Comparison of ENCODE assay signal across 1 cellular context in genomic region chr1:203797216-203797615, GRCh38.
TF ChIP-seq lines count a peak whose summit lies in the region.

No MANE protein-coding gene starts in this region.

TF ChIP-seq in H1, 55 proteins besides CTCF, POLR2A, EP300 and RAD21:
- no peak for TF ChIP-seq GABPA (IDR thresholded peaks at IDR 0.05; ENCODE audit: borderline replicate concordance, insufficient read depth, low read length)
- no peak for TF ChIP-seq KDM5A (IDR thresholded peaks at IDR 0.05; ENCODE audit: low read length)
- TF ChIP-seq, protein P1, sequence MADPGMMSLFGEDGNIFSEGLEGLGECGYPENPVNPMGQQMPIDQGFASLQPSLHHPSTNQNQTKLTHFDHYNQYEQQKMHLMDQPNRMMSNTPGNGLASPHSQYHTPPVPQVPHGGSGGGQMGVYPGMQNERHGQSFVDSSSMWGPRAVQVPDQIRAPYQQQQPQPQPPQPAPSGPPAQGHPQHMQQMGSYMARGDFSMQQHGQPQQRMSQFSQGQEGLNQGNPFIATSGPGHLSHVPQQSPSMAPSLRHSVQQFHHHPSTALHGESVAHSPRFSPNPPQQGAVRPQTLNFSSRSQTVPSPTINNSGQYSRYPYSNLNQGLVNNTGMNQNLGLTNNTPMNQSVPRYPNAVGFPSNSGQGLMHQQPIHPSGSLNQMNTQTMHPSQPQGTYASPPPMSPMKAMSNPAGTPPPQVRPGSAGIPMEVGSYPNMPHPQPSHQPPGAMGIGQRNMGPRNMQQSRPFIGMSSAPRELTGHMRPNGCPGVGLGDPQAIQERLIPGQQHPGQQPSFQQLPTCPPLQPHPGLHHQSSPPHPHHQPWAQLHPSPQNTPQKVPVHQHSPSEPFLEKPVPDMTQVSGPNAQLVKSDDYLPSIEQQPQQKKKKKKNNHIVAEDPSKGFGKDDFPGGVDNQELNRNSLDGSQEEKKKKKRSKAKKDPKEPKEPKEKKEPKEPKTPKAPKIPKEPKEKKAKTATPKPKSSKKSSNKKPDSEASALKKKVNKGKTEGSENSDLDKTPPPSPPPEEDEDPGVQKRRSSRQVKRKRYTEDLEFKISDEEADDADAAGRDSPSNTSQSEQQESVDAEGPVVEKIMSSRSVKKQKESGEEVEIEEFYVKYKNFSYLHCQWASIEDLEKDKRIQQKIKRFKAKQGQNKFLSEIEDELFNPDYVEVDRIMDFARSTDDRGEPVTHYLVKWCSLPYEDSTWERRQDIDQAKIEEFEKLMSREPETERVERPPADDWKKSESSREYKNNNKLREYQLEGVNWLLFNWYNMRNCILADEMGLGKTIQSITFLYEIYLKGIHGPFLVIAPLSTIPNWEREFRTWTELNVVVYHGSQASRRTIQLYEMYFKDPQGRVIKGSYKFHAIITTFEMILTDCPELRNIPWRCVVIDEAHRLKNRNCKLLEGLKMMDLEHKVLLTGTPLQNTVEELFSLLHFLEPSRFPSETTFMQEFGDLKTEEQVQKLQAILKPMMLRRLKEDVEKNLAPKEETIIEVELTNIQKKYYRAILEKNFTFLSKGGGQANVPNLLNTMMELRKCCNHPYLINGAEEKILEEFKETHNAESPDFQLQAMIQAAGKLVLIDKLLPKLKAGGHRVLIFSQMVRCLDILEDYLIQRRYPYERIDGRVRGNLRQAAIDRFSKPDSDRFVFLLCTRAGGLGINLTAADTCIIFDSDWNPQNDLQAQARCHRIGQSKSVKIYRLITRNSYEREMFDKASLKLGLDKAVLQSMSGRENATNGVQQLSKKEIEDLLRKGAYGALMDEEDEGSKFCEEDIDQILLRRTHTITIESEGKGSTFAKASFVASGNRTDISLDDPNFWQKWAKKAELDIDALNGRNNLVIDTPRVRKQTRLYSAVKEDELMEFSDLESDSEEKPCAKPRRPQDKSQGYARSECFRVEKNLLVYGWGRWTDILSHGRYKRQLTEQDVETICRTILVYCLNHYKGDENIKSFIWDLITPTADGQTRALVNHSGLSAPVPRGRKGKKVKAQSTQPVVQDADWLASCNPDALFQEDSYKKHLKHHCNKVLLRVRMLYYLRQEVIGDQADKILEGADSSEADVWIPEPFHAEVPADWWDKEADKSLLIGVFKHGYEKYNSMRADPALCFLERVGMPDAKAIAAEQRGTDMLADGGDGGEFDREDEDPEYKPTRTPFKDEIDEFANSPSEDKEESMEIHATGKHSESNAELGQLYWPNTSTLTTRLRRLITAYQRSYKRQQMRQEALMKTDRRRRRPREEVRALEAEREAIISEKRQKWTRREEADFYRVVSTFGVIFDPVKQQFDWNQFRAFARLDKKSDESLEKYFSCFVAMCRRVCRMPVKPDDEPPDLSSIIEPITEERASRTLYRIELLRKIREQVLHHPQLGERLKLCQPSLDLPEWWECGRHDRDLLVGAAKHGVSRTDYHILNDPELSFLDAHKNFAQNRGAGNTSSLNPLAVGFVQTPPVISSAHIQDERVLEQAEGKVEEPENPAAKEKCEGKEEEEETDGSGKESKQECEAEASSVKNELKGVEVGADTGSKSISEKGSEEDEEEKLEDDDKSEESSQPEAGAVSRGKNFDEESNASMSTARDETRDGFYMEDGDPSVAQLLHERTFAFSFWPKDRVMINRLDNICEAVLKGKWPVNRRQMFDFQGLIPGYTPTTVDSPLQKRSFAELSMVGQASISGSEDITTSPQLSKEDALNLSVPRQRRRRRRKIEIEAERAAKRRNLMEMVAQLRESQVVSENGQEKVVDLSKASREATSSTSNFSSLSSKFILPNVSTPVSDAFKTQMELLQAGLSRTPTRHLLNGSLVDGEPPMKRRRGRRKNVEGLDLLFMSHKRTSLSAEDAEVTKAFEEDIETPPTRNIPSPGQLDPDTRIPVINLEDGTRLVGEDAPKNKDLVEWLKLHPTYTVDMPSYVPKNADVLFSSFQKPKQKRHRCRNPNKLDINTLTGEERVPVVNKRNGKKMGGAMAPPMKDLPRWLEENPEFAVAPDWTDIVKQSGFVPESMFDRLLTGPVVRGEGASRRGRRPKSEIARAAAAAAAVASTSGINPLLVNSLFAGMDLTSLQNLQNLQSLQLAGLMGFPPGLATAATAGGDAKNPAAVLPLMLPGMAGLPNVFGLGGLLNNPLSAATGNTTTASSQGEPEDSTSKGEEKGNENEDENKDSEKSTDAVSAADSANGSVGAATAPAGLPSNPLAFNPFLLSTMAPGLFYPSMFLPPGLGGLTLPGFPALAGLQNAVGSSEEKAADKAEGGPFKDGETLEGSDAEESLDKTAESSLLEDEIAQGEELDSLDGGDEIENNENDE (IDR thresholded peaks at IDR 0.05; ENCODE audit: insufficient replicate concordance, low read length), result no peak
- no peak for TF ChIP-seq TAF1 (IDR thresholded peaks at IDR 0.05; ENCODE audit: low read depth, low read length)
- no peak for TF ChIP-seq SIX5 (IDR thresholded peaks at IDR 0.05; ENCODE audit: low read depth, low read length)
- TF ChIP-seq POLR2AphosphoS5 (IDR thresholded peaks at IDR 0.05; ENCODE audit: low read depth, low read length), result no peak
- TF ChIP-seq, protein P2, sequence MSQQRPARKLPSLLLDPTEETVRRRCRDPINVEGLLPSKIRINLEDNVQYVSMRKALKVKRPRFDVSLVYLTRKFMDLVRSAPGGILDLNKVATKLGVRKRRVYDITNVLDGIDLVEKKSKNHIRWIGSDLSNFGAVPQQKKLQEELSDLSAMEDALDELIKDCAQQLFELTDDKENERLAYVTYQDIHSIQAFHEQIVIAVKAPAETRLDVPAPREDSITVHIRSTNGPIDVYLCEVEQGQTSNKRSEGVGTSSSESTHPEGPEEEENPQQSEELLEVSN (IDR thresholded peaks at IDR 0.05), result no peak
- no peak for TF ChIP-seq CBX8 (IDR thresholded peaks at IDR 0.05; ENCODE audit: borderline replicate concordance, low read depth, low read length)
- TF ChIP-seq NANOG (IDR thresholded peaks at IDR 0.05; ENCODE audit: insufficient read depth, low read depth, low read length, poor library complexity, severe bottlenecking), result no peak
- no peak for TF ChIP-seq CTBP2 (IDR thresholded peaks at IDR 0.05; ENCODE audit: borderline replicate concordance, insufficient read depth, insufficient read length, low read length)
- TF ChIP-seq ASH2L (IDR thresholded peaks at IDR 0.05; ENCODE audit: low read length), result no peak
- TF ChIP-seq GTF2F1 (IDR thresholded peaks at IDR 0.05; ENCODE audit: borderline replicate concordance, low read depth, low read length), result no peak
- TF ChIP-seq, protein P3, sequence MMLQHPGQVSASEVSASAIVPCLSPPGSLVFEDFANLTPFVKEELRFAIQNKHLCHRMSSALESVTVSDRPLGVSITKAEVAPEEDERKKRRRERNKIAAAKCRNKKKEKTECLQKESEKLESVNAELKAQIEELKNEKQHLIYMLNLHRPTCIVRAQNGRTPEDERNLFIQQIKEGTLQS (IDR thresholded peaks at IDR 0.05; ENCODE audit: insufficient read depth, low read depth, low read length), result no peak
- no peak for TF ChIP-seq TAF7 (optimal IDR thresholded peaks at IDR 0.05; ENCODE audit: borderline replicate concordance, low read depth, low read length)
- no peak for TF ChIP-seq YY1 (IDR thresholded peaks at IDR 0.05; ENCODE audit: low read depth, low read length)
- TF ChIP-seq RXRA (IDR thresholded peaks at IDR 0.05; ENCODE audit: insufficient read depth, low read depth, low read length), result no peak
